In genomic region chr1:245969274-245969673, GRCh38 we compare ENCODE assay signal across 12 cellular contexts.
DNase-seq lines count a peak whose midpoint lies in the region; ATAC-seq and TF ChIP-seq lines count a peak whose summit lies in the region.
"Had no signal": no experiment of that assay in that cellular context is flagged by ENCODE, and none has a peak within 500 bp of the region (broad histone marks: within the 10 kb centered on the region; RNA-seq: fewer than 3 reads in every experiment).

No MANE protein-coding gene starts in this region.

- no peak overlapping the region for H2AFZ ChIP-seq in PC-3 (ENCODE audit: low read length)

- peak overlapping the region; percentile 44 for H3K27ac ChIP-seq in PC-3 (ENCODE audit: low read length)

- no TSS peak for BruUV-seq in Caco-2 (replicated peaks; lab: Mats Ljungman, UMichigan)
- BruUV-seq in PC-3 (replicated peaks; lab: Mats Ljungman, UMichigan): no TSS peak

- no peaks in the 10 kb centered on the region for H3F3A ChIP-seq in PC-3 (ENCODE audit: low read length, unreplicated experiment)

- H3K27me3 ChIP-seq in Caco-2 (replicated peaks; ENCODE audit: control insufficient read depth, insufficient read depth, low read length) (no peaks in the 10 kb centered on the region), PC-3 (ENCODE audit: low read length) (no peaks in the 10 kb centered on the region)

- H3K27me3 Mint-ChIP-seq in Caco-2 (ENCODE audit: insufficient read depth, unreplicated experiment) (no peaks in the 10 kb centered on the region), nephron (ENCODE audit: low read depth) (no peaks in the 10 kb centered on the region), type B pancreatic cell (no peaks in the 10 kb centered on the region)
- H3K27me3 Mint-ChIP-seq: activated naive CD8-positive, alpha-beta T cell treated with anti-CD3 and anti-CD28 coated beads, Interleukin-2, amount 10 ng/mL, durations not matched to agents 7 days and 5 days; CD4-positive, CD25-positive, alpha-beta regulatory T cell had no signal

- H3K9me3 ChIP-seq in Caco-2 (no peaks in the 10 kb centered on the region), PC-3 (ENCODE audit: low read length) (no peaks in the 10 kb centered on the region)

- DNase-seq in Caco-2: peak; percentile 53 to 65
- DNase-seq in PC-3: peak; percentile 87
- DNase-seq in epithelial cell of esophagus (ENCODE audit: low read depth): peak; percentile 57
- no peak for DNase-seq in NCI-H524 (lab: John Stamatoyannopoulos, UW)
- DNase-seq in type B pancreatic cell (ENCODE audit: extremely low spot score, unreplicated experiment): no peak
- DNase-seq: activated CD4-positive, alpha-beta T cell treated with anti-CD3 and anti-CD28 coated beads, Interleukin-2, amount 50 U/mL, for 4 hours; activated naive CD8-positive, alpha-beta T cell treated with anti-CD3 and anti-CD28 coated beads, Interleukin-2, amount 10 ng/mL, durations not matched to agents 7 days and 5 days; CD4-positive, CD25-positive, alpha-beta regulatory T cell had no signal

- H3K4me1 Mint-ChIP-seq in Caco-2 (ENCODE audit: low read depth, unreplicated experiment) (peaks cover 19% of the 10 kb centered on the region), nephron (peaks cover 10% of the 10 kb centered on the region), type B pancreatic cell (ENCODE audit: unreplicated experiment) (peaks cover 10% of the 10 kb centered on the region)
- H3K4me1 Mint-ChIP-seq: activated naive CD8-positive, alpha-beta T cell treated with anti-CD3 and anti-CD28 coated beads, Interleukin-2, amount 10 ng/mL, durations not matched to agents 7 days and 5 days had no signal

- intact Hi-C loops in Caco-2 (cut with micrococcal nuclease; ENCODE audit: unreplicated experiment) (loop anchor here (1.0 kb wide), 1 partner anchor 21 kb away; no protein-coding TSS in a partner anchor), PC-3 (cut with micrococcal nuclease) (no loop called here)

- H3K36me3 ChIP-seq in Caco-2 (ENCODE audit: control insufficient read depth, insufficient read depth, low read length): no peaks in the 10 kb centered on the region; the same call in 1 of the 2 replicates
- no peaks in the 10 kb centered on the region for H3K36me3 ChIP-seq in PC-3 (ENCODE audit: low read depth, low read length)

- CTCF ChIA-PET in Caco-2 (lab: Charles Lee): interaction anchor here (1.5 kb wide), 1 partner anchor 81 kb away, joined by 3 read pairs; no protein-coding TSS in a partner anchor
- CTCF ChIA-PET in PC-3 (lab: Charles Lee): no interaction called here

- H3K9me3 Mint-ChIP-seq in Caco-2 (ENCODE audit: unreplicated experiment) (no peaks in the 10 kb centered on the region), nephron (peaks cover 7% of the 10 kb centered on the region), type B pancreatic cell (no peaks in the 10 kb centered on the region)

- H3K9me2 ChIP-seq in PC-3 (replicated peaks; ENCODE audit: low read length): no peaks in the 10 kb centered on the region

- H3K4me1 ChIP-seq in Caco-2 (peaks cover 16% of the 10 kb centered on the region), PC-3 (ENCODE audit: insufficient read depth, low read length) (peaks cover 14% of the 10 kb centered on the region)

- no peaks in the 10 kb centered on the region for H3K79me2 ChIP-seq in PC-3 (ENCODE audit: low read length)

- ATAC-seq in PC-3 (peak; percentile 94), HG02798 (IDR thresholded peaks at IDR 0.05; ENCODE audit: poor library complexity, unreplicated experiment) (no peak), GM18907 (IDR thresholded peaks at IDR 0.05; ENCODE audit: unreplicated experiment) (no peak)
- ATAC-seq: stimulated activated effector memory CD8-positive, alpha-beta T cell treated with anti-CD3 and anti-CD28 coated beads, Interleukin-12 subunit alpha, Interleukin-12 subunit beta, amount 100 ng/mL, for 72 hours had no signal

- H3K4me3 ChIP-seq in Caco-2 (ENCODE audit: low read depth, low read length): no peak overlapping the region
- H3K4me3 ChIP-seq in PC-3 (ENCODE audit: low read length): no peak overlapping the region
- H3K4me3 ChIP-seq in epithelial cell of esophagus (ENCODE audit: low read length): no peak overlapping the region

- H3K4me3 Mint-ChIP-seq in Caco-2 (ENCODE audit: unreplicated experiment): no peak overlapping the region
- no peak overlapping the region for H3K4me3 Mint-ChIP-seq in nephron
- no peak overlapping the region for H3K4me3 Mint-ChIP-seq in type B pancreatic cell
- H3K4me3 Mint-ChIP-seq: activated naive CD8-positive, alpha-beta T cell treated with anti-CD3 and anti-CD28 coated beads, Interleukin-2, amount 10 ng/mL, durations not matched to agents 7 days and 5 days; CD4-positive, CD25-positive, alpha-beta regulatory T cell; stimulated activated effector memory CD8-positive, alpha-beta T cell treated with anti-CD3 and anti-CD28 coated beads, Interleukin-12 subunit alpha, Interleukin-12 subunit beta, amount 100 ng/mL, for 72 hours had no signal

- TF ChIP-seq CTCF in Caco-2 (IDR thresholded peaks at IDR 0.05; ENCODE audit: insufficient read depth in 1 of 2, low read depth in 1 of 2, low read length in 1 of 2, severe bottlenecking in 1 of 2, unreplicated experiment in 1 of 2) (no peak), PC-3 (conservative IDR thresholded peaks at IDR 0.05; ENCODE audit: low read depth, low read length) (no peak), epithelial cell of esophagus (IDR thresholded peaks at IDR 0.05; ENCODE audit: insufficient read depth, low read depth, low read length, missing control alignments) (no peak), nephron (IDR thresholded peaks at IDR 0.05; ENCODE audit: unreplicated experiment in 3 of 3) (no peak), type B pancreatic cell (conservative IDR thresholded peaks at IDR 0.05) (no peak)

- H3K4me2 ChIP-seq in PC-3 (ENCODE audit: low read length): peak overlapping the region; percentile 35

- no peaks in the 10 kb centered on the region for H4K20me1 ChIP-seq in PC-3 (ENCODE audit: low read length)

- H3K9ac ChIP-seq in PC-3 (ENCODE audit: low read length): no peak overlapping the region

- POLR2A ChIA-PET in Caco-2 (lab: Charles Lee): no interaction called here
- POLR2A ChIA-PET in PC-3 (lab: Charles Lee; ENCODE audit: unreplicated experiment): interaction anchor here (0.7 kb wide), 1 partner anchor 28 kb away, joined by 6 read pairs; no protein-coding TSS in a partner anchor

- no peak overlapping the region for H3K27ac Mint-ChIP-seq in Caco-2 (ENCODE audit: unreplicated experiment)
- H3K27ac Mint-ChIP-seq in nephron: peak overlapping the region in 2 of 3 experiments; percentile 20 to 95
- H3K27ac Mint-ChIP-seq in type B pancreatic cell: no peak overlapping the region
- H3K27ac Mint-ChIP-seq: activated naive CD8-positive, alpha-beta T cell treated with anti-CD3 and anti-CD28 coated beads, Interleukin-2, amount 10 ng/mL, durations not matched to agents 7 days and 5 days; CD4-positive, CD25-positive, alpha-beta regulatory T cell; stimulated activated effector memory CD8-positive, alpha-beta T cell treated with anti-CD3 and anti-CD28 coated beads, Interleukin-12 subunit alpha, Interleukin-12 subunit beta, amount 100 ng/mL, for 72 hours had no signal

- H3K36me3 Mint-ChIP-seq in Caco-2 (ENCODE audit: insufficient read depth, unreplicated experiment) (no peaks in the 10 kb centered on the region), nephron (ENCODE audit: low read depth) (no peaks in the 10 kb centered on the region), type B pancreatic cell (no peaks in the 10 kb centered on the region)
- H3K36me3 Mint-ChIP-seq: activated naive CD8-positive, alpha-beta T cell treated with anti-CD3 and anti-CD28 coated beads, Interleukin-2, amount 10 ng/mL, durations not matched to agents 7 days and 5 days; stimulated activated effector memory CD8-positive, alpha-beta T cell treated with anti-CD3 and anti-CD28 coated beads, Interleukin-12 subunit alpha, Interleukin-12 subunit beta, amount 100 ng/mL, for 72 hours had no signal

Comparison
In these comparisons a context has a peak if more than half of its experiments do, and no peak if none do; other contexts are left out.
1. DNase-seq: peak in Caco-2 (2 of 2), PC-3 (single experiment) and epithelial cell of esophagus (single experiment); none in NCI-H524 (0 of 2) and type B pancreatic cell (single experiment).
2. H3K27ac Mint-ChIP-seq: peak in nephron (2 of 3); none in Caco-2 (single experiment) and type B pancreatic cell (single experiment).